18 cellular contexts compared by ENCODE assay signal in the genomic region with DNA sequence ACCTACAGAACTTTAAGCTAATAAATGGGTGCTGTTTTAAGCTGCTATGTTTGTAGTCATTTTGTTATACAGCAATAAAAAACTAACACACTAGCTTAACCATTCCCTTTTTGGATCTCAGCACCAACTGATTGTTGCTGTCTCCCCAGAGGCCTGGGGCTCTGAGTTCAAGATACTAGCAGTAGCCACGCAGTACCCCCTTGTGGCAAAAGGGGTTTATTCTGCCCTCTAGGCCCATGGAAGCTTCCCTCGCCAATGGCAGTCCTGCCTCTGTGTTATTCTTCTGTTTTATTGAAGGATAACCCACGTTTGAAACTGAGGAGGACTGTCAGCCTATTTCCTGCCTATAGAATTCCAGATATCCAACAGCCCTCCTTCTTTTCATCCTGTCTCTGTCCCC.
A peak's percentile ranks its signal among the peaks of the same experiment; 100 is the strongest.
DNase-seq lines count a peak whose midpoint lies in the region; ATAC-seq, FAIRE-seq and TF ChIP-seq lines count a peak whose summit lies in the region.
"Had no signal": no experiment of that assay in that cellular context is flagged by ENCODE, and none has a peak within 500 bp of the region (broad histone marks: within the 10 kb centered on the region; RNA-seq: fewer than 3 reads in every experiment).

No MANE protein-coding gene starts in this region.

- H3K4me1 ChIP-seq in IMR-90 (ENCODE audit: control insufficient read depth, insufficient read depth, low read length) (no peaks in the 10 kb centered on the region), GM12878 (ENCODE audit: control insufficient read depth, insufficient read depth, low read length) (no peaks in the 10 kb centered on the region)
- H3K4me1 ChIP-seq: sigmoid colon had no signal

- no peaks in the 10 kb centered on the region for H3K36me3 Mint-ChIP-seq in activated T-cell treated with anti-CD3 and anti-CD28 coated beads, Interleukin-2, amount 50 U/mL, for 72 hours (ENCODE audit: insufficient read depth in 2 of 2)

- H3K9me3 Mint-ChIP-seq in activated T-cell treated with anti-CD3 and anti-CD28 coated beads, Interleukin-2, amount 50 U/mL, for 72 hours: no peaks in the 10 kb centered on the region

- dilution Hi-C loops in IMR-90 (cut with HindIII; ENCODE audit: low sequenced_read_pairs, unreplicated experiment): no loop called here

- no peaks in the 10 kb centered on the region for H3K4me1 Mint-ChIP-seq in activated T-cell treated with anti-CD3 and anti-CD28 coated beads, Interleukin-2, amount 50 U/mL, for 72 hours (ENCODE audit: low read depth)

- no CpG with 5 or more reads among the region's 3 CpGs for WGBS in IMR-90 (ENCODE audit: extremely low coverage in 2 of 2, insufficient read length in 1 of 2), 2 experiments
- WGBS in GM12878 (ENCODE audit: insufficient coverage, insufficient replicate concordance, low lambda C conversion rate, missing lambda C conversion rate): 12% methylated on average over 3 of the region's 3 CpGs

- no peak overlapping the region for H3K18ac ChIP-seq in IMR-90 (ENCODE audit: low read depth, low read length)

- H2AFZ ChIP-seq in IMR-90 (replicated peaks; ENCODE audit: low read length, poor library complexity): no peak overlapping the region
- H2AFZ ChIP-seq in GM12878 (ENCODE audit: control insufficient read depth, low read depth, low read length): no peak overlapping the region

- no peak overlapping the region for H3K4me3 Mint-ChIP-seq in activated T-cell treated with anti-CD3 and anti-CD28 coated beads, Interleukin-2, amount 50 U/mL, for 72 hours

- no peak overlapping the region for H4K8ac ChIP-seq in IMR-90 (ENCODE audit: low read depth in 2 of 2, low read length in 2 of 2)

- CTCF ChIA-PET in IMR-90 (lab: Yijun Ruan, JAX) (interaction anchor here (0.6 to 0.9 kb wide), 3 partner anchors 12 to 424 kb away, joined by 3 read pairs; no protein-coding TSS in a partner anchor), GM12878 (lab: Yijun Ruan, JAX) (interaction anchor here (1.0 to 2.4 kb wide), 6 partner anchors 9 to 623 kb away, joined by 3 to 22 read pairs (median 4); no protein-coding TSS in a partner anchor)

- no peak overlapping the region for H3K14ac ChIP-seq in IMR-90 (replicated peaks; ENCODE audit: low read depth, low read length)

- TF ChIP-seq POLR2A in IMR-90 (IDR thresholded peaks at IDR 0.05; ENCODE audit: low read depth, low read length) (no peak), GM12878 (IDR thresholded peaks at IDR 0.05; ENCODE audit: low read depth, low read length) (no peak)

- H4K91ac ChIP-seq in IMR-90 (ENCODE audit: insufficient read depth, low read depth, low read length): no peak overlapping the region

- H3K36me3 ChIP-seq in IMR-90 (ENCODE audit: control insufficient read depth, insufficient read depth, low read length) (no peaks in the 10 kb centered on the region), GM12878 (ENCODE audit: control insufficient read depth in 2 of 2, insufficient read depth in 2 of 2, low read length in 1 of 2) (no peaks in the 10 kb centered on the region)
- H3K36me3 ChIP-seq: sigmoid colon had no signal

- no peak overlapping the region for H2AK5ac ChIP-seq in IMR-90 (ENCODE audit: low read depth, low read length)

- no peaks in the 10 kb centered on the region for H3K79me1 ChIP-seq in IMR-90 (ENCODE audit: low read depth in 1 of 2, low read length in 2 of 2)

- TF ChIP-seq CTCF in GM12865 (IDR thresholded peaks at IDR 0.05; ENCODE audit: insufficient read depth, low read depth, low read length, missing control alignments): peak; percentile 4
- TF ChIP-seq CTCF in IMR-90 (conservative IDR thresholded peaks at IDR 0.05; ENCODE audit: low read depth, low read length): peak; percentile 16; the same call in 1 of the 2 replicates
- peak in 2 of 3 experiments; percentile 23 to 24; a peak in 2 of 6 replicates for TF ChIP-seq CTCF in GM12878 (IDR thresholded peaks at IDR 0.05 in 2 of 3, conservative IDR thresholded peaks at IDR 0.05 in 1 of 3; ENCODE audit: control insufficient read depth in 2 of 3, extremely low read depth in 1 of 3, insufficient read depth in 1 of 3, low read depth in 3 of 3, low read length in 3 of 3)

- ATAC-seq in IMR-90 (ENCODE audit: low read depth) (no peak), GM12878 (peak; percentile 81), HG02610 (IDR thresholded peaks at IDR 0.05; ENCODE audit: unreplicated experiment) (no peak)
- no peak for ATAC-seq in activated T-cell treated with anti-CD3 and anti-CD28 coated beads, Interleukin-2, amount 50 U/mL, for 72 hours (replicated peaks in 1 of 2)
- ATAC-seq: esophagus mucosa had no signal

- no peak overlapping the region for H3K23ac ChIP-seq in IMR-90 (ENCODE audit: low read depth, low read length)

- no peak for TF ChIP-seq EP300 in GM12878 (IDR thresholded peaks at IDR 0.05; ENCODE audit: borderline replicate concordance in 1 of 2, control insufficient read depth in 1 of 2, low read depth in 2 of 2, low read length in 2 of 2)

- H3K9me3 ChIP-seq in IMR-90 (ENCODE audit: control insufficient read depth, insufficient read depth, low read length) (no peaks in the 10 kb centered on the region), GM12878 (replicated peaks; ENCODE audit: control insufficient read depth, insufficient read depth, low read length) (no peaks in the 10 kb centered on the region)
- H3K9me3 ChIP-seq: sigmoid colon had no signal

- H3K27me3 ChIP-seq in IMR-90 (ENCODE audit: control insufficient read depth, insufficient read depth, low read length): peaks cover 1% of the 10 kb centered on the region; the same call in 1 of the 2 replicates
- no peaks in the 10 kb centered on the region for H3K27me3 ChIP-seq in GM12878 (replicated peaks in 1 of 2; ENCODE audit: control insufficient read depth in 2 of 2, insufficient read depth in 2 of 2, low read length in 1 of 2)
- H3K27me3 ChIP-seq: sigmoid colon had no signal

- no peak overlapping the region for H2BK20ac ChIP-seq in IMR-90 (ENCODE audit: low read depth, low read length)

- H3K27me3 Mint-ChIP-seq in activated T-cell treated with anti-CD3 and anti-CD28 coated beads, Interleukin-2, amount 50 U/mL, for 72 hours (ENCODE audit: low read depth): no peaks in the 10 kb centered on the region

- H2BK15ac ChIP-seq in IMR-90 (ENCODE audit: low read depth, low read length): no peak overlapping the region

- DNase-seq in AG08395 (ENCODE audit: low spot score) (peak; percentile 2), GM12865 (ENCODE audit: low read depth) (peak; percentile 13), IMR-90 (no peak), GM12878 (ENCODE audit: low read depth, low spot score) (no peak), hippocampal formation (lab: John Stamatoyannopoulos, UW) (no peak)
- DNase-seq in activated T-cell treated with anti-CD3 and anti-CD28 coated beads, Interleukin-2, amount 50 U/mL, for 72 hours: no peak
- DNase-seq in stimulated activated CD4-positive, alpha-beta T cell treated with anti-CD3 and anti-CD28 coated beads, Interleukin-1b, Interleukin-23, amount 100 ng/mL, for 48 hours: no peak
- DNase-seq: activated effector memory CD4-positive, alpha-beta T cell treated with anti-CD3 and anti-CD28 coated beads, Interleukin-2, amount 50 U/mL, for 16 hours; DMS 273 treated with DMSO at 0.1 percent for 48 hours; NK-92 treated with Interleukin-12 subunit alpha and Interleukin-12 subunit beta, amount 100 ng/mL, for 24 hours; nucleus accumbens; SIG-M5; sigmoid colon; stimulated activated CD4-positive, alpha-beta T cell treated with anti-CD3 and anti-CD28 coated beads, Interleukin-4, amount 100 ng/mL, for 24 hours; trophoblast cell had no signal

- no peak overlapping the region for H4K5ac ChIP-seq in IMR-90 (ENCODE audit: low read depth, low read length)

- H3K79me2 ChIP-seq in GM12878 (ENCODE audit: control insufficient read depth, insufficient read depth, low read length): no peaks in the 10 kb centered on the region

- H3K4me2 ChIP-seq in IMR-90 (ENCODE audit: low read depth, low read length) (no peak overlapping the region), GM12878 (ENCODE audit: control insufficient read depth, insufficient read depth) (no peak overlapping the region)

- no peaks in the 10 kb centered on the region for H3K9me1 ChIP-seq in IMR-90 (ENCODE audit: insufficient read depth, low read length)

- no peak overlapping the region for H3K4me3 ChIP-seq in GM12865 (ENCODE audit: low read depth, low read length)
- no peak overlapping the region for H3K4me3 ChIP-seq in IMR-90 (ENCODE audit: insufficient read depth, low read depth, low read length)
- no peak overlapping the region for H3K4me3 ChIP-seq in GM12878
- H3K4me3 ChIP-seq: sigmoid colon had no signal

- H3K4ac ChIP-seq in IMR-90 (ENCODE audit: low read depth, low read length): no peak overlapping the region

- no peak overlapping the region for H3K27ac ChIP-seq in IMR-90 (ENCODE audit: insufficient read depth, low read length)
- no peak overlapping the region for H3K27ac ChIP-seq in GM12878 (ENCODE audit: control insufficient read depth, insufficient read depth)
- H3K27ac ChIP-seq: sigmoid colon had no signal

- H3K27ac Mint-ChIP-seq in activated T-cell treated with anti-CD3 and anti-CD28 coated beads, Interleukin-2, amount 50 U/mL, for 72 hours: no peak overlapping the region

- no peak for TF ChIP-seq RAD21 in IMR-90 (IDR thresholded peaks at IDR 0.05; ENCODE audit: low read length)
- TF ChIP-seq RAD21 in GM12878 (IDR thresholded peaks at IDR 0.05; ENCODE audit: insufficient read depth, low read depth, low read length): peak; percentile 36; the same call in 1 of the 2 replicates

- no peak overlapping the region for H3K56ac ChIP-seq in IMR-90 (ENCODE audit: extremely low read depth, insufficient read depth, low read length)

- H2BK5ac ChIP-seq in IMR-90 (ENCODE audit: low read depth, low read length, poor library complexity, severe bottlenecking): no peak overlapping the region

- no peak overlapping the region for H2BK120ac ChIP-seq in IMR-90 (ENCODE audit: low read depth, low read length)

- BruUV-seq in IMR-90 (replicated peaks; lab: Mats Ljungman, UMichigan) (no TSS peak), GM12878 (replicated peaks; lab: Mats Ljungman, UMichigan) (no TSS peak)

- in situ Hi-C loops in IMR-90 (cut with MboI; ENCODE audit: low sequenced_read_pairs): no loop called here
- in situ Hi-C loops in GM12878 (cut with MboI): no loop called here

- intact Hi-C loops in IMR-90 (cut with micrococcal nuclease): no loop called here
- intact Hi-C loops in GM12878 (cut with micrococcal nuclease; ENCODE audit: unreplicated experiment): loop anchor here (2.0 to 5.0 kb wide), 2 partner anchors 457 to 621 kb away; a partner anchor contains a TSS

- H2AK9ac ChIP-seq in IMR-90 (replicated peaks; ENCODE audit: low read depth, low read length, poor library complexity): no peak overlapping the region

- SMC1A ChIA-PET in GM12878 (lab: Charles Lee; ENCODE audit: uncharacterized antibody, unreplicated experiment): interaction anchor here (0.6 to 3.3 kb wide), 7 partner anchors 12 to 725 kb away, joined by 3 to 24 read pairs (median 3); a partner anchor contains a TSS

- no peak for FAIRE-seq in GM12878 (lab: Jason Lieb, UNC)
- FAIRE-seq: astrocyte had no signal

- H3K9ac ChIP-seq in IMR-90 (ENCODE audit: low read depth, low read length): no peak overlapping the region
- no peak overlapping the region for H3K9ac ChIP-seq in GM12878 (ENCODE audit: control insufficient read depth, insufficient read depth, low read length)

- RAD21 ChIA-PET in GM12878 (lab: Charles Lee; ENCODE audit: unreplicated experiment): interaction anchor here (0.9 to 1.4 kb wide), 3 partner anchors 9 to 621 kb away, joined by 3 to 4 read pairs (median 3); no protein-coding TSS in a partner anchor

- POLR2A ChIA-PET in IMR-90 (lab: Charles Lee; ENCODE audit: unreplicated experiment): interaction anchor here (0.6 kb wide), 1 partner anchor 1846 kb away, joined by 4 read pairs; no protein-coding TSS in a partner anchor
- POLR2A ChIA-PET in GM12878 (lab: Charles Lee): no interaction called here

- H4K20me1 ChIP-seq in IMR-90 (ENCODE audit: insufficient read depth, low read length): no peaks in the 10 kb centered on the region
- no peaks in the 10 kb centered on the region for H4K20me1 ChIP-seq in GM12878 (ENCODE audit: control insufficient read depth, insufficient read depth)

Comparison
In these comparisons a context has a peak if more than half of its experiments do, and no peak if none do; other contexts are left out.
1. DNase-seq: peak in AG08395 (single experiment) and GM12865 (single experiment); none in IMR-90 (single experiment), GM12878 (single experiment), hippocampal formation (0 of 2), activated T-cell treated with anti-CD3 and anti-CD28 coated beads, Interleukin-2, amount 50 U/mL, for 72 hours (0 of 2) and stimulated activated CD4-positive, alpha-beta T cell treated with anti-CD3 and anti-CD28 coated beads, Interleukin-1b, Interleukin-23, amount 100 ng/mL, for 48 hours (single experiment).
2. Peak in every context shown above with its lines, with median percentiles within 50 percentile points of each other: CTCF ChIP-seq.